ENCODE assay signal across 1 cellular context in genomic region chr11:46393231-46393616, GRCh38.
TF ChIP-seq lines count a peak whose summit lies in the region.

No MANE protein-coding gene starts in this region.

TF ChIP-seq in GM23338, 12 proteins besides CTCF, POLR2A, EP300 and RAD21:
- TF ChIP-seq, protein P1, sequence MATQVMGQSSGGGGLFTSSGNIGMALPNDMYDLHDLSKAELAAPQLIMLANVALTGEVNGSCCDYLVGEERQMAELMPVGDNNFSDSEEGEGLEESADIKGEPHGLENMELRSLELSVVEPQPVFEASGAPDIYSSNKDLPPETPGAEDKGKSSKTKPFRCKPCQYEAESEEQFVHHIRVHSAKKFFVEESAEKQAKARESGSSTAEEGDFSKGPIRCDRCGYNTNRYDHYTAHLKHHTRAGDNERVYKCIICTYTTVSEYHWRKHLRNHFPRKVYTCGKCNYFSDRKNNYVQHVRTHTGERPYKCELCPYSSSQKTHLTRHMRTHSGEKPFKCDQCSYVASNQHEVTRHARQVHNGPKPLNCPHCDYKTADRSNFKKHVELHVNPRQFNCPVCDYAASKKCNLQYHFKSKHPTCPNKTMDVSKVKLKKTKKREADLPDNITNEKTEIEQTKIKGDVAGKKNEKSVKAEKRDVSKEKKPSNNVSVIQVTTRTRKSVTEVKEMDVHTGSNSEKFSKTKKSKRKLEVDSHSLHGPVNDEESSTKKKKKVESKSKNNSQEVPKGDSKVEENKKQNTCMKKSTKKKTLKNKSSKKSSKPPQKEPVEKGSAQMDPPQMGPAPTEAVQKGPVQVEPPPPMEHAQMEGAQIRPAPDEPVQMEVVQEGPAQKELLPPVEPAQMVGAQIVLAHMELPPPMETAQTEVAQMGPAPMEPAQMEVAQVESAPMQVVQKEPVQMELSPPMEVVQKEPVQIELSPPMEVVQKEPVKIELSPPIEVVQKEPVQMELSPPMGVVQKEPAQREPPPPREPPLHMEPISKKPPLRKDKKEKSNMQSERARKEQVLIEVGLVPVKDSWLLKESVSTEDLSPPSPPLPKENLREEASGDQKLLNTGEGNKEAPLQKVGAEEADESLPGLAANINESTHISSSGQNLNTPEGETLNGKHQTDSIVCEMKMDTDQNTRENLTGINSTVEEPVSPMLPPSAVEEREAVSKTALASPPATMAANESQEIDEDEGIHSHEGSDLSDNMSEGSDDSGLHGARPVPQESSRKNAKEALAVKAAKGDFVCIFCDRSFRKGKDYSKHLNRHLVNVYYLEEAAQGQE (IDR thresholded peaks at IDR 0.05; ENCODE audit: unreplicated experiment), result no peak
- TF ChIP-seq ZNF114 (CRISPR knock-in tag; IDR thresholded peaks at IDR 0.05) (no peak), STAT1 (IDR thresholded peaks at IDR 0.05; ENCODE audit: unreplicated experiment) (no peak), EZH2phosphoT487 (IDR thresholded peaks at IDR 0.05; ENCODE audit: unreplicated experiment) (no peak), CREB1 (CRISPR knock-in tag; IDR thresholded peaks at IDR 0.05; ENCODE audit: low read depth) (no peak), POLR2AphosphoS5 (IDR thresholded peaks at IDR 0.05; ENCODE audit: low read depth) (no peak), NANOG (IDR thresholded peaks at IDR 0.05; ENCODE audit: borderline replicate concordance) (no peak), EZH2 (IDR thresholded peaks at IDR 0.05; ENCODE audit: low read depth, unreplicated experiment) (no peak), ZNF331 (CRISPR knock-in tag; IDR thresholded peaks at IDR 0.05; ENCODE audit: low read depth) (no peak), JUNB (IDR thresholded peaks at IDR 0.05; ENCODE audit: unreplicated experiment) (no peak)
- TF ChIP-seq, protein P2, sequence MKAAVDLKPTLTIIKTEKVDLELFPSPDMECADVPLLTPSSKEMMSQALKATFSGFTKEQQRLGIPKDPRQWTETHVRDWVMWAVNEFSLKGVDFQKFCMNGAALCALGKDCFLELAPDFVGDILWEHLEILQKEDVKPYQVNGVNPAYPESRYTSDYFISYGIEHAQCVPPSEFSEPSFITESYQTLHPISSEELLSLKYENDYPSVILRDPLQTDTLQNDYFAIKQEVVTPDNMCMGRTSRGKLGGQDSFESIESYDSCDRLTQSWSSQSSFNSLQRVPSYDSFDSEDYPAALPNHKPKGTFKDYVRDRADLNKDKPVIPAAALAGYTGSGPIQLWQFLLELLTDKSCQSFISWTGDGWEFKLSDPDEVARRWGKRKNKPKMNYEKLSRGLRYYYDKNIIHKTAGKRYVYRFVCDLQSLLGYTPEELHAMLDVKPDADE (IDR thresholded peaks at IDR 0.05), result no peak
- TF ChIP-seq, protein P3, sequence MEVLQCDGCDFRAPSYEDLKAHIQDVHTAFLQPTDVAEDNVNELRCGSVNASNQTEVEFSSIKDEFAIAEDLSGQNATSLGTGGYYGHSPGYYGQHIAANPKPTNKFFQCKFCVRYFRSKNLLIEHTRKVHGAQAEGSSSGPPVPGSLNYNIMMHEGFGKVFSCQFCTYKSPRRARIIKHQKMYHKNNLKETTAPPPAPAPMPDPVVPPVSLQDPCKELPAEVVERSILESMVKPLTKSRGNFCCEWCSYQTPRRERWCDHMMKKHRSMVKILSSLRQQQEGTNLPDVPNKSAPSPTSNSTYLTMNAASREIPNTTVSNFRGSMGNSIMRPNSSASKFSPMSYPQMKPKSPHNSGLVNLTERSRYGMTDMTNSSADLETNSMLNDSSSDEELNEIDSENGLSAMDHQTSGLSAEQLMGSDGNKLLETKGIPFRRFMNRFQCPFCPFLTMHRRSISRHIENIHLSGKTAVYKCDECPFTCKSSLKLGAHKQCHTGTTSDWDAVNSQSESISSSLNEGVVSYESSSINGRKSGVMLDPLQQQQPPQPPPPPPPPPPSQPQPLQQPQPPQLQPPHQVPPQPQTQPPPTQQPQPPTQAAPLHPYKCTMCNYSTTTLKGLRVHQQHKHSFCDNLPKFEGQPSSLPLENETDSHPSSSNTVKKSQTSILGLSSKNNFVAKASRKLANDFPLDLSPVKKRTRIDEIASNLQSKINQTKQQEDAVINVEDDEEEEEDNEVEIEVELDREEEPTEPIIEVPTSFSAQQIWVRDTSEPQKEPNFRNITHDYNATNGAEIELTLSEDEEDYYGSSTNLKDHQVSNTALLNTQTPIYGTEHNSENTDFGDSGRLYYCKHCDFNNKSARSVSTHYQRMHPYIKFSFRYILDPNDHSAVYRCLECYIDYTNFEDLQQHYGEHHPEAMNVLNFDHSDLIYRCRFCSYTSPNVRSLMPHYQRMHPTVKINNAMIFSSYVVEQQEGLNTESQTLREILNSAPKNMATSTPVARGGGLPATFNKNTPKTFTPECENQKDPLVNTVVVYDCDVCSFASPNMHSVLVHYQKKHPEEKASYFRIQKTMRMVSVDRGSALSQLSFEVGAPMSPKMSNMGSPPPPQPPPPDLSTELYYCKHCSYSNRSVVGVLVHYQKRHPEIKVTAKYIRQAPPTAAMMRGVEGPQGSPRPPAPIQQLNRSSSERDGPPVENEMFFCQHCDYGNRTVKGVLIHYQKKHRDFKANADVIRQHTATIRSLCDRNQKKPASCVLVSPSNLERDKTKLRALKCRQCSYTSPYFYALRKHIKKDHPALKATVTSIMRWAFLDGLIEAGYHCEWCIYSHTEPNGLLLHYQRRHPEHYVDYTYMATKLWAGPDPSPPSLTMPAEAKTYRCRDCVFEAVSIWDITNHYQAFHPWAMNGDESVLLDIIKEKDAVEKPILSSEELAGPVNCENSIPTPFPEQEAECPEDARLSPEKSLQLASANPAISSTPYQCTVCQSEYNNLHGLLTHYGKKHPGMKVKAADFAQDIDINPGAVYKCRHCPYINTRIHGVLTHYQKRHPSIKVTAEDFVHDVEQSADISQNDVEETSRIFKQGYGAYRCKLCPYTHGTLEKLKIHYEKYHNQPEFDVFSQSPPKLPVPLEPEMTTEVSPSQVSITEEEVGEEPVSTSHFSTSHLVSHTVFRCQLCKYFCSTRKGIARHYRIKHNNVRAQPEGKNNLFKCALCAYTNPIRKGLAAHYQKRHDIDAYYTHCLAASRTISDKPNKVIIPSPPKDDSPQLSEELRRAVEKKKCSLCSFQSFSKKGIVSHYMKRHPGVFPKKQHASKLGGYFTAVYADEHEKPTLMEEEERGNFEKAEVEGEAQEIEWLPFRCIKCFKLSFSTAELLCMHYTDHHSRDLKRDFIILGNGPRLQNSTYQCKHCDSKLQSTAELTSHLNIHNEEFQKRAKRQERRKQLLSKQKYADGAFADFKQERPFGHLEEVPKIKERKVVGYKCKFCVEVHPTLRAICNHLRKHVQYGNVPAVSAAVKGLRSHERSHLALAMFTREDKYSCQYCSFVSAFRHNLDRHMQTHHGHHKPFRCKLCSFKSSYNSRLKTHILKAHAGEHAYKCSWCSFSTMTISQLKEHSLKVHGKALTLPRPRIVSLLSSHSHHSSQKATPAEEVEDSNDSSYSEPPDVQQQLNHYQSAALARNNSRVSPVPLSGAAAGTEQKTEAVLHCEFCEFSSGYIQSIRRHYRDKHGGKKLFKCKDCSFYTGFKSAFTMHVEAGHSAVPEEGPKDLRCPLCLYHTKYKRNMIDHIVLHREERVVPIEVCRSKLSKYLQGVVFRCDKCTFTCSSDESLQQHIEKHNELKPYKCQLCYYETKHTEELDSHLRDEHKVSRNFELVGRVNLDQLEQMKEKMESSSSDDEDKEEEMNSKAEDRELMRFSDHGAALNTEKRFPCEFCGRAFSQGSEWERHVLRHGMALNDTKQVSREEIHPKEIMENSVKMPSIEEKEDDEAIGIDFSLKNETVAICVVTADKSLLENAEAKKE (CRISPR knock-in tag; IDR thresholded peaks at IDR 0.05), result no peak
TF ChIP-seq in GM23338: peak in this region for 0.
